Comparison of ENCODE assay signal across 33 cellular contexts in the genomic region with DNA sequence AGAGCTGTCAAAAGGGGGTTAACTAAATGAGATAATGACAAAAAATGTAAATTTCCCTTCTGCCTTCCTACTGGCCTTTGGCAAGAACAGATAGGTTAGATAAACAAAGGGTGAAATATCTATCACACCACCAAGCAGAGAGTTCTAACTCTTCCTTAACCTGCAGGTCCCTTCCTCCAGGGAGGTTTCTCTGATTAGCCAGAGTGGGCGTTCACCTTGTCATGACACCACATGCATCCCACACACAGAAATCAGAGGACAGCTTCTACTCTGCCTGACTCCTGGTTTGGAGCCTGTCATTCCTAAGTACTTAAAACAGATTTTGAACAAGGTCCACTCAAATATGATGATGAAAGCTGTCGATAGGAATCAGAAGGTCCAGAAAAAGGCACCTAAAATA.
"Had no signal": no experiment of that assay in that cellular context is flagged by ENCODE, and none has a peak within 500 bp of the region (broad histone marks: within the 10 kb centered on the region; RNA-seq: fewer than 3 reads in every experiment).

No MANE protein-coding gene starts in this region.

- FAIRE-seq: endometrium, endothelial cell of umbilical vein had no signal

- H3K27ac Mint-ChIP-seq: activated B cell treated with CpG ODN at 0.5 μM for 24 hours; activated CD4-positive, alpha-beta memory T cell treated with anti-CD3 and anti-CD28 coated beads for 36 hours; activated CD4-positive, alpha-beta T cell treated with anti-CD3 and anti-CD28 coated beads, Interleukin-2, amount 10 ng/mL, durations not matched to agents 24 days and 14 days; activated CD8-positive, alpha-beta memory T cell treated with anti-CD3 and anti-CD28 coated beads, Interleukin-2, amount 10 ng/mL, durations not matched to agents 7 days and 5 days; activated CD8-positive, alpha-beta T cell treated with anti-CD3 and anti-CD28 coated beads, Interleukin-2, amount 10 ng/mL, durations not matched to agents 7 days and 5 days; activated naive CD4-positive, alpha-beta T cell treated with anti-CD3 and anti-CD28 coated beads, Interleukin-2, amount 10 ng/mL, durations not matched to agents 7 days and 5 days; activated naive CD8-positive, alpha-beta T cell treated with anti-CD3 and anti-CD28 coated beads, Interleukin-2, amount 10 ng/mL, durations not matched to agents 7 days and 5 days; activated T-cell treated with anti-CD3 and anti-CD28 coated beads, Interleukin-2, amount 50 U/mL, for 24 hours; brain; T-cell; T-helper 1 cell treated with Interleukin-12 subunit alpha and Interleukin-12 subunit beta and Interleukin-4 antibody, amounts not matched to agents 30 μg/mL and 1 μg/mL, for 36 hours; T-helper 2 cell treated with Interferon-gamma antibody and Interleukin-4, amounts not matched to agents 5 μg/mL and 100 μg/mL, for 36 hours had no signal

- H3K27me3 ChIP-seq: ascending aorta, breast epithelium, cardiac muscle cell, colonic mucosa, esophagus squamous epithelium, gastroesophageal sphincter, heart right ventricle had no signal

- H3K27me3 Mint-ChIP-seq: activated B cell treated with CpG ODN at 0.5 μM for 24 hours; activated CD4-positive, alpha-beta memory T cell treated with anti-CD3 and anti-CD28 coated beads for 36 hours; activated CD4-positive, alpha-beta T cell treated with anti-CD3 and anti-CD28 coated beads, Interleukin-2, amount 10 ng/mL, durations not matched to agents 24 days and 14 days; activated CD8-positive, alpha-beta memory T cell treated with anti-CD3 and anti-CD28 coated beads, Interleukin-2, amount 10 ng/mL, durations not matched to agents 7 days and 5 days; activated naive CD4-positive, alpha-beta T cell treated with anti-CD3 and anti-CD28 coated beads, Interleukin-2, amount 10 ng/mL, durations not matched to agents 7 days and 5 days; activated naive CD8-positive, alpha-beta T cell treated with anti-CD3 and anti-CD28 coated beads, Interleukin-2, amount 10 ng/mL, durations not matched to agents 7 days and 5 days; activated T-cell treated with anti-CD3 and anti-CD28 coated beads, Interleukin-2, amount 50 U/mL, for 24 hours; brain; T-cell had no signal

- H3K9me3 Mint-ChIP-seq: activated B cell treated with CpG ODN at 0.5 μM for 24 hours; activated CD4-positive, alpha-beta memory T cell treated with anti-CD3 and anti-CD28 coated beads for 36 hours; activated CD4-positive, alpha-beta T cell treated with anti-CD3 and anti-CD28 coated beads, Interleukin-2, amount 10 ng/mL, durations not matched to agents 24 days and 14 days; activated naive CD4-positive, alpha-beta T cell treated with anti-CD3 and anti-CD28 coated beads, Interleukin-2, amount 10 ng/mL, durations not matched to agents 7 days and 5 days; activated naive CD4-positive, alpha-beta T cell treated with anti-CD3 and anti-CD28 coated beads, Interleukin-2, amount 50 U/mL, for 72 hours; activated naive CD8-positive, alpha-beta T cell treated with anti-CD3 and anti-CD28 coated beads, Interleukin-2, amount 10 ng/mL, durations not matched to agents 7 days and 5 days; activated T-cell treated with anti-CD3 and anti-CD28 coated beads, Interleukin-2, amount 50 U/mL, for 24 hours; brain; T-cell; T-helper 1 cell treated with Interleukin-12 subunit alpha and Interleukin-12 subunit beta and Interleukin-4 antibody, amounts not matched to agents 30 μg/mL and 1 μg/mL, for 36 hours; T-helper 2 cell treated with Interferon-gamma antibody and Interleukin-4, amounts not matched to agents 5 μg/mL and 100 μg/mL, for 36 hours had no signal

- H3K4me3 ChIP-seq: ascending aorta, breast epithelium, cardiac muscle cell, colonic mucosa, esophagus squamous epithelium, gastroesophageal sphincter, heart right ventricle had no signal

- DNase-seq: activated B cell treated with CpG ODN at 0.5 μM for 24 hours; activated CD4-positive, alpha-beta memory T cell treated with anti-CD3 and anti-CD28 coated beads for 36 hours; activated CD4-positive, alpha-beta T cell treated with anti-CD3 and anti-CD28 coated beads, Interleukin-2, amount 10 ng/mL, durations not matched to agents 24 days and 14 days; activated CD8-positive, alpha-beta memory T cell treated with anti-CD3 and anti-CD28 coated beads, Interleukin-2, amount 10 ng/mL, durations not matched to agents 7 days and 5 days; activated CD8-positive, alpha-beta memory T cell treated with anti-CD3 and anti-CD28 coated beads, Interleukin-2, amount 50 U/mL, for 4 hours; activated CD8-positive, alpha-beta T cell treated with anti-CD3 and anti-CD28 coated beads, Interleukin-2, amount 10 ng/mL, durations not matched to agents 7 days and 5 days; activated gamma-delta T cell; activated naive CD4-positive, alpha-beta T cell; activated naive CD4-positive, alpha-beta T cell treated with anti-CD3 and anti-CD28 coated beads, Interleukin-2, amount 10 ng/mL, durations not matched to agents 7 days and 5 days; activated naive CD8-positive, alpha-beta T cell treated with anti-CD3 and anti-CD28 coated beads, Interleukin-2, amount 10 ng/mL, durations not matched to agents 7 days and 5 days; activated T-cell treated with anti-CD3 and anti-CD28 coated beads, Interleukin-2, amount 50 U/mL, for 24 hours; central memory CD4-positive, alpha-beta T cell; cerebellar nuclear complex; colonic mucosa; effector CD8-positive, alpha-beta T cell; esophagus squamous epithelium; foreskin melanocyte; heart right ventricle; T-cell; T1000; WERI-Rb-1 had no signal

- H3K4me1 ChIP-seq: ascending aorta, breast epithelium, colonic mucosa, gastroesophageal sphincter had no signal

- H3K4me3 Mint-ChIP-seq: activated B cell treated with CpG ODN at 0.5 μM for 24 hours; activated CD4-positive, alpha-beta memory T cell treated with anti-CD3 and anti-CD28 coated beads for 36 hours; activated CD4-positive, alpha-beta T cell treated with anti-CD3 and anti-CD28 coated beads, Interleukin-2, amount 10 ng/mL, durations not matched to agents 24 days and 14 days; activated CD8-positive, alpha-beta memory T cell treated with anti-CD3 and anti-CD28 coated beads, Interleukin-2, amount 10 ng/mL, durations not matched to agents 7 days and 5 days; activated CD8-positive, alpha-beta T cell treated with anti-CD3 and anti-CD28 coated beads, Interleukin-2, amount 10 ng/mL, durations not matched to agents 7 days and 5 days; activated naive CD4-positive, alpha-beta T cell treated with anti-CD3 and anti-CD28 coated beads, Interleukin-2, amount 10 ng/mL, durations not matched to agents 7 days and 5 days; activated naive CD8-positive, alpha-beta T cell treated with anti-CD3 and anti-CD28 coated beads, Interleukin-2, amount 10 ng/mL, durations not matched to agents 7 days and 5 days; activated T-cell treated with anti-CD3 and anti-CD28 coated beads, Interleukin-2, amount 50 U/mL, for 24 hours; brain; T-cell; T-helper 1 cell treated with Interleukin-12 subunit alpha and Interleukin-12 subunit beta and Interleukin-4 antibody, amounts not matched to agents 30 μg/mL and 1 μg/mL, for 36 hours; T-helper 2 cell treated with Interferon-gamma antibody and Interleukin-4, amounts not matched to agents 5 μg/mL and 100 μg/mL, for 36 hours had no signal

- H3K4me1 Mint-ChIP-seq: activated B cell treated with CpG ODN at 0.5 μM for 24 hours had no signal

- ATAC-seq: activated CD4-positive, CD25-positive, alpha-beta regulatory T cell treated with anti-CD3 and anti-CD28 coated beads, Interleukin-2, amount 50 U/mL, for 24 hours; activated CD8-positive, alpha-beta memory T cell treated with anti-CD3 and anti-CD28 coated beads, Interleukin-2, amount 10 ng/mL, durations not matched to agents 7 days and 5 days; activated CD8-positive, alpha-beta T cell treated with anti-CD3 and anti-CD28 coated beads, Interleukin-2, amount 10 ng/mL, durations not matched to agents 7 days and 5 days; activated naive CD4-positive, alpha-beta T cell treated with anti-CD3 and anti-CD28 coated beads, Interleukin-2, amount 50 U/mL, for 72 hours; gastroesophageal sphincter; T-cell had no signal

- H3K9me3 ChIP-seq: ascending aorta, breast epithelium, colonic mucosa, esophagus squamous epithelium, gastroesophageal sphincter, heart right ventricle had no signal

- H3K36me3 ChIP-seq: colonic mucosa had no signal

- H3K27ac ChIP-seq: ascending aorta, breast epithelium, cardiac muscle cell, colonic mucosa, epithelial cell of prostate, esophagus squamous epithelium, gastroesophageal sphincter, WERI-Rb-1 had no signal
